ENCODE assay signal across 1 cellular context in genomic region chr17:64412944-64413381, GRCh38.
A peak's percentile ranks its signal among the peaks of the same experiment; 100 is the strongest.
TF ChIP-seq lines count a peak whose summit lies in the region.

No MANE protein-coding gene starts in this region.

TF ChIP-seq in H1, 55 proteins besides CTCF, POLR2A, EP300 and RAD21:
- peak; percentile 94 for TF ChIP-seq KDM1A (IDR thresholded peaks at IDR 0.05; ENCODE audit: borderline replicate concordance, low read length)
- TF ChIP-seq HDAC2 (IDR thresholded peaks at IDR 0.05; ENCODE audit: borderline replicate concordance in 1 of 2, low read depth in 2 of 2, low read length in 2 of 2), result peak in 1 of 2 experiments; percentile 91; a peak in 1 of 4 replicates
- TF ChIP-seq BCL11A (IDR thresholded peaks at IDR 0.05; ENCODE audit: low read depth in 2 of 2, low read length in 2 of 2), result no peak
TF ChIP-seq in H1: peak in this region for 2.
